ENCODE assay signal across 25 cellular contexts in genomic region chr4:5964030-5964429, GRCh38. TPM values are rescaled to one million over a fixed set of nuclear protein-coding genes. Genes with fewer than 3 reads are reported as not detected.
DNase-seq lines count a peak whose midpoint lies in the region; ATAC-seq, FAIRE-seq and TF ChIP-seq lines count a peak whose summit lies in the region.
"Had no signal": no experiment of that assay in that cellular context is flagged by ENCODE, and none has a peak within 500 bp of the region (broad histone marks: within the 10 kb centered on the region; RNA-seq: fewer than 3 reads in every experiment).

No MANE protein-coding gene starts in this region.

- intact Hi-C loops in kidney (cut with DNase I): no loop called here

- no peak for FAIRE-seq in kidney (lab: Jason Lieb, UNC)
- FAIRE-seq: A204.1, GM19239 had no signal

- H3K4me3 ChIP-seq in BLaER1 treated with 17β-estradiol and CSF1 and Interleukin-3, amounts not matched to agents 10 nM and 100 nM: no peak overlapping the region
- H3K4me3 ChIP-seq in Karpas-422 (ENCODE audit: low read length) (no peak overlapping the region), kidney (ENCODE audit: low read length in 2 of 2) (no peak overlapping the region)
- H3K4me3 ChIP-seq: SJSA1 had no signal

- H3K9ac ChIP-seq in BLaER1 treated with 17β-estradiol and CSF1 and Interleukin-3, amounts not matched to agents 10 nM and 100 nM: peak overlapping the region in 1 of 11 experiments; percentile 37; a peak in 1 of 22 replicates
- H3K9ac ChIP-seq in Karpas-422 (ENCODE audit: low read length): no peak overlapping the region
- no peak overlapping the region for H3K9ac ChIP-seq in kidney (ENCODE audit: low read length in 2 of 2)

- H3K4me1 Mint-ChIP-seq in WTC11: peaks cover 5% of the 10 kb centered on the region
- peaks cover 33% of the 10 kb centered on the region for H3K4me1 Mint-ChIP-seq in glutamatergic neuron (ENCODE audit: low read depth, unreplicated experiment)
- H3K4me1 Mint-ChIP-seq: T-cell had no signal

- H3K4me3 Mint-ChIP-seq in WTC11: no peak overlapping the region
- H3K4me3 Mint-ChIP-seq in glutamatergic neuron (ENCODE audit: unreplicated experiment): peak overlapping the region; percentile 17
- H3K4me3 Mint-ChIP-seq: CD8-positive, alpha-beta T cell; T-cell had no signal

- H3K9me3 ChIP-seq in BLaER1 treated with 17β-estradiol and CSF1 and Interleukin-3, amounts not matched to agents 10 nM and 100 nM (replicated peaks in 1 of 11): no peaks in the 10 kb centered on the region
- H3K9me3 ChIP-seq in Karpas-422 (ENCODE audit: low read length) (no peaks in the 10 kb centered on the region), kidney (ENCODE audit: control insufficient read depth in 1 of 2, low read length in 2 of 2) (no peaks in the 10 kb centered on the region)
- H3K9me3 ChIP-seq: Caco-2, SJSA1 had no signal

- peak overlapping the region; percentile 41; the same call in 1 of the 2 replicates for H2AFZ ChIP-seq in Karpas-422 (ENCODE audit: low read length)

- no peak overlapping the region for H3K27ac ChIP-seq in BLaER1 treated with 17β-estradiol and CSF1 and Interleukin-3, amounts not matched to agents 10 nM and 100 nM
- no peak overlapping the region for H3K27ac ChIP-seq in Karpas-422 (ENCODE audit: low read length)
- H3K27ac ChIP-seq in kidney (ENCODE audit: low read depth in 2 of 2, low read length in 2 of 2): no peak overlapping the region
- H3K27ac ChIP-seq: C4-2B, SJSA1 had no signal

- H3K36me3 ChIP-seq in BLaER1 treated with 17β-estradiol and CSF1 and Interleukin-3, amounts not matched to agents 10 nM and 100 nM: no peaks in the 10 kb centered on the region
- H3K36me3 ChIP-seq in Karpas-422 (ENCODE audit: insufficient read depth, low read length): no peaks in the 10 kb centered on the region
- no peaks in the 10 kb centered on the region for H3K36me3 ChIP-seq in kidney (ENCODE audit: control insufficient read depth in 1 of 2, insufficient read depth in 2 of 2, low read length in 2 of 2)
- H3K36me3 ChIP-seq: SJSA1 had no signal

- no peaks in the 10 kb centered on the region for H3K9me2 ChIP-seq in Karpas-422 (replicated peaks; ENCODE audit: insufficient read depth, low read length)

- POLR2A ChIA-PET in WTC11 (lab: Charles Lee): interaction anchor here (0.9 kb wide), 1 partner anchor 23 kb away, joined by 3 read pairs; no protein-coding TSS in a partner anchor

- H3K36me3 Mint-ChIP-seq in WTC11: no peaks in the 10 kb centered on the region
- no peaks in the 10 kb centered on the region for H3K36me3 Mint-ChIP-seq in glutamatergic neuron (ENCODE audit: unreplicated experiment)
- H3K36me3 Mint-ChIP-seq: CD8-positive, alpha-beta T cell; T-cell had no signal

- H3K27me3 Mint-ChIP-seq in WTC11 (ENCODE audit: low read depth) (peaks cover 20% of the 10 kb centered on the region), glutamatergic neuron (ENCODE audit: unreplicated experiment) (peaks cover 4% of the 10 kb centered on the region)

- CTCF ChIA-PET in WTC11 (lab: Charles Lee): interaction anchor here (0.7 to 2.7 kb wide), 14 partner anchors 9 to 151 kb away, joined by 3 to 14 read pairs (median 7); partner anchors contain the start of gene CRMP1

- H3K27ac Mint-ChIP-seq in WTC11 (no peak overlapping the region), glutamatergic neuron (ENCODE audit: unreplicated experiment) (peak overlapping the region; percentile 65)
- H3K27ac Mint-ChIP-seq: CD8-positive, alpha-beta T cell; T-cell had no signal

- H3K4me1 ChIP-seq in BLaER1 treated with 17β-estradiol and CSF1 and Interleukin-3, amounts not matched to agents 10 nM and 100 nM: peaks cover 0 to 40% (median 20%) of the 10 kb centered on the region in 10 experiments; a peak in 16 of 20 replicates
- H3K4me1 ChIP-seq in Karpas-422 (ENCODE audit: low read length): peaks cover 42% of the 10 kb centered on the region
- no peaks in the 10 kb centered on the region for H3K4me1 ChIP-seq in kidney (ENCODE audit: control insufficient read depth in 1 of 2, insufficient read depth in 1 of 2, low read depth in 1 of 2, low read length in 2 of 2)
- H3K4me1 ChIP-seq: Caco-2, SJSA1 had no signal

- H3K27me3 ChIP-seq in BLaER1 treated with 17β-estradiol and CSF1 and Interleukin-3, amounts not matched to agents 10 nM and 100 nM: no peaks in the 10 kb centered on the region
- 0 out of 2 replicates have a peak, but pooled peaks cover 2% of the 10 kb centered on the region for H3K27me3 ChIP-seq in Karpas-422 (ENCODE audit: low read length)
- H3K27me3 ChIP-seq: SJSA1 had no signal

- DNase-seq in Karpas-422 (no peak), WTC11 (ENCODE audit: low spot score) (no peak), glutamatergic neuron (no peak), NCI-H345 treated with DMSO at 0.1 percent for 48 hours (lab: John Stamatoyannopoulos, UW; ENCODE audit: unreplicated experiment) (no peak), NCI-H2227 (lab: John Stamatoyannopoulos, UW; ENCODE audit: unreplicated experiment) (no peak), kidney (no peak)
- DNase-seq: AML-193; Caco-2; CD8-positive, alpha-beta T cell; IMR-90; KG1; MM.1S; NCI-H1048; NCI-H2081 treated with DMSO at 0.1 percent for 48 hours; Right ventricle myocardium superior; RPMI8226; T-cell had no signal

- peak overlapping the region in 8 of 11 experiments; percentile 4 to 58 (median 41); a peak in 11 of 22 replicates for H3K4me2 ChIP-seq in BLaER1 treated with 17β-estradiol and CSF1 and Interleukin-3, amounts not matched to agents 10 nM and 100 nM
- no peak overlapping the region for H3K4me2 ChIP-seq in Karpas-422 (ENCODE audit: low read depth, low read length, poor library complexity, severe bottlenecking)

- no peaks in the 10 kb centered on the region for H4K20me1 ChIP-seq in BLaER1 treated with 17β-estradiol and CSF1 and Interleukin-3, amounts not matched to agents 10 nM and 100 nM
- no peaks in the 10 kb centered on the region for H4K20me1 ChIP-seq in Karpas-422 (ENCODE audit: insufficient read depth, low read depth, low read length)

- ATAC-seq in WTC11 (peak; percentile 66), HG03139 (IDR thresholded peaks at IDR 0.05; ENCODE audit: unreplicated experiment) (no peak)
- ATAC-seq: CD8-positive, alpha-beta T cell; T-cell had no signal

- H3K9me3 Mint-ChIP-seq in WTC11 (no peaks in the 10 kb centered on the region), glutamatergic neuron (ENCODE audit: unreplicated experiment) (peaks cover 8% of the 10 kb centered on the region)
- H3K9me3 Mint-ChIP-seq: CD8-positive, alpha-beta T cell; T-cell had no signal

- TF ChIP-seq CTCF in WTC11 (IDR thresholded peaks at IDR 0.05) (no peak), glutamatergic neuron (IDR thresholded peaks at IDR 0.05; ENCODE audit: partially characterized antibody, unreplicated experiment) (no peak), kidney (IDR thresholded peaks at IDR 0.05; ENCODE audit: borderline replicate concordance, extremely low read depth, insufficient read depth) (no peak)

- no peaks in the 10 kb centered on the region for H3K79me2 ChIP-seq in Karpas-422 (ENCODE audit: low read length)

TF ChIP-seq in WTC11, 78 proteins besides CTCF, POLR2A, EP300 and RAD21 (continues in another document):
- TF ChIP-seq ZNF425 (CRISPR knock-in tag; conservative IDR thresholded peaks at IDR 0.05) (no peak), ZNF281 (CRISPR knock-in tag; IDR thresholded peaks at IDR 0.05) (no peak)

RNA-seq across cellular contexts. Expression of gene C4orf50, which starts 54.2 kb away (rescaled TPM):
- 0.19 and 0.32 TPM in 2 replicates for total RNA-seq in Karpas-422 (2014; rRNA removed; shearing (Covaris generic); ENCODE audit: low replicate concordance)
- total RNA-seq in WTC11 (2021) (0.17 to 0.32 TPM (median 0.30 TPM) in 3 replicates), glutamatergic neuron (ENCODE audit: unreplicated experiment) (0.56 TPM), kidney (0.16 TPM)
- not detected for polyA plus RNA-seq in kidney (ENCODE audit: insufficient read depth, low read depth, low replicate concordance)
- total RNA-seq: Caco-2, IMR-90, NCI-H460, Right ventricle myocardium superior, SJSA1 had no signal
- polyA plus RNA-seq: AG04450, IMR-90 had no signal
